8 cellular contexts compared by ENCODE assay signal in the genomic region with DNA sequence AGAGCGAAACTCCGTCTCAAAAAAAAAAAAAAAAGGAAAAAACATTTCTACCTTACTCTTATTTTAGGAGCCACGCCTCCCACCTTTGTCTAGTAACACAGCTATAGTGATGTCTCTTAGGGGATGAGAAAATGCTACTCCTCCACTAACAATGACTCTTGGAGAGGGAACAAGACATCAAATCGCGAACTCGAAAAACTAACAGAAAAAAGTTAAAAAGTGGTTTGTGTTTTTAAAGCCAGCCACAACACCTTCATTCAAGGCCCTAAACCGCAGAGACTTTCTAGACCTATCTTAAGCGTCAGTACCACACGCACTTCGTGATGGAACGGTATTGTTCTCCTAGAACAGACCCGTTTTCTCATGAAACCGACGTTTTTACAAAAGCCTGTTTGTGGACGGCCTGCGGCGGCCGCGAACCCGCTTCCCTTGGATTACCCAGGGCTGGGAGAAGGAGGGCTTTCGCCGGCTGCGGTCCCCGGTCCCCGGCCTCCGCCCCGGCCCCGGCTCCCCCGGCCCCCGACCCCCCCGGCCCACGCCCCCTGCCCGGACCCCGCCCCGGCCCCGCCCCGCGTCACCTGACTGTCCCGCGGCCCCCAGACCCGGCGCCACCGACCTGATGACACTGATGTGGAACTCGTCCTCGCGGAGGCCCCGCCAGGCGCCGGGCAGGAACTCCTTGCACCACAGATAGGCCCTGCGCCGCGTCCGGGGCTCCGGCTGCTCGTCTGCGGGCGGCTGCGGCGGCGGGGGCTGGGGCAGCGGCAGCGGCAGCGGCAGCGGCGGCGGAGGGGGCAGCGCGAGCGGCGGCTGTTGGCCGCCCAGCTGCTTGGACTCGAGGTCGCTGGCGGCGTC. TPM values are rescaled to one million over a fixed set of nuclear protein-coding genes. Genes with fewer than 3 reads are reported as not detected.
DNase-seq lines count a peak whose midpoint lies in the region; ATAC-seq and TF ChIP-seq lines count a peak whose summit lies in the region.

No MANE protein-coding gene starts in this region.

- WGBS in tibial nerve, 2 donors = 2 to 5% methylated on average over 28 to 45 of the region's 75 CpGs

- no peaks in the 10 kb centered on the region for H3K27me3 Mint-ChIP-seq in activated T-cell treated with anti-CD3 and anti-CD28 coated beads, Interleukin-2, amount 50 U/mL, for 72 hours (ENCODE audit: low read depth)
- no peaks in the 10 kb centered on the region for H3K27me3 Mint-ChIP-seq in naive B cell

- H3K9me3 ChIP-seq in tibial nerve = no peaks in the 10 kb centered on the region

- H3K4me3 ChIP-seq in tibial nerve = peak overlapping the region; percentile 43 to 84 (median 67)

- peak; percentile 5 to 12 for TF ChIP-seq EP300 in tibial nerve (IDR thresholded peaks at IDR 0.05)

- H3K36me3 ChIP-seq in tibial nerve = no peaks in the 10 kb centered on the region

- no peak for TF ChIP-seq CTCF in tibial nerve (IDR thresholded peaks at IDR 0.05)

- ATAC-seq in HG02588 (IDR thresholded peaks at IDR 0.05; ENCODE audit: unreplicated experiment) (peak; percentile 25), naive B cell (ENCODE audit: low read depth in 2 of 2) (peak; percentile 27 to 34)
- peak; percentile 42 to 44 for ATAC-seq in activated T-cell treated with anti-CD3 and anti-CD28 coated beads, Interleukin-2, amount 50 U/mL, for 72 hours (replicated peaks in 1 of 2)

- H3K4me1 ChIP-seq in tibial nerve = peaks cover 0 to 56% (median 39%) of the 10 kb centered on the region in 4 donors

- peak overlapping the region; percentile 88 to 100 (median 96) for H3K27ac ChIP-seq in tibial nerve

- H3K9me3 Mint-ChIP-seq in activated T-cell treated with anti-CD3 and anti-CD28 coated beads, Interleukin-2, amount 50 U/mL, for 72 hours = no peaks in the 10 kb centered on the region
- no peaks in the 10 kb centered on the region for H3K9me3 Mint-ChIP-seq in naive B cell

- H3K27me3 ChIP-seq in tibial nerve = no peaks in the 10 kb centered on the region

- peak overlapping the region; percentile 78 to 95 for H3K4me3 Mint-ChIP-seq in activated T-cell treated with anti-CD3 and anti-CD28 coated beads, Interleukin-2, amount 50 U/mL, for 72 hours
- H3K4me3 Mint-ChIP-seq in naive B cell = peak overlapping the region; percentile 76 to 93 (median 88)

- peak overlapping the region; percentile 85 for H3K27ac Mint-ChIP-seq in activated T-cell treated with anti-CD3 and anti-CD28 coated beads, Interleukin-2, amount 50 U/mL, for 72 hours
- H3K27ac Mint-ChIP-seq in naive B cell = peak overlapping the region; percentile 83 to 97 (median 92)

- DNase-seq in DMS 273 (lab: John Stamatoyannopoulos, UW; ENCODE audit: unreplicated experiment) (peak; percentile 67), DMS 273 treated with DMSO at 0.1 percent for 48 hours (lab: John Stamatoyannopoulos, UW) (no peak), NCI-H345 treated with DMSO at 0.1 percent for 48 hours (lab: John Stamatoyannopoulos, UW; ENCODE audit: unreplicated experiment) (peak; percentile 43), fibroblast of peridontal ligament (ENCODE audit: extremely low read depth) (peak; percentile 32), naive B cell (peak; percentile 60), tibial nerve (ENCODE audit: low spot score in 2 of 2) (peak in 1 of 2 donors; percentile 46)
- DNase-seq in activated T-cell treated with anti-CD3 and anti-CD28 coated beads, Interleukin-2, amount 50 U/mL, for 72 hours = peak; percentile 58 to 61

- peaks cover 22% of the 10 kb centered on the region for H3K4me1 Mint-ChIP-seq in activated T-cell treated with anti-CD3 and anti-CD28 coated beads, Interleukin-2, amount 50 U/mL, for 72 hours (ENCODE audit: low read depth)
- peaks cover 23 to 27% (median 27%) of the 10 kb centered on the region in 3 donors for H3K4me1 Mint-ChIP-seq in naive B cell

- TF ChIP-seq POLR2A in tibial nerve (IDR thresholded peaks at IDR 0.05) = no peak

- peaks cover 0 to 2% of the 10 kb centered on the region in 2 donors for H3K36me3 Mint-ChIP-seq in activated T-cell treated with anti-CD3 and anti-CD28 coated beads, Interleukin-2, amount 50 U/mL, for 72 hours (ENCODE audit: insufficient read depth in 2 of 2)
- H3K36me3 Mint-ChIP-seq in naive B cell = no peaks in the 10 kb centered on the region

RNA-seq across cellular contexts. Expression of gene CHKA, which starts 0.7 kb away (rescaled TPM):
- 10 to 100 TPM; 11.6 to 16.7 TPM for total RNA-seq in activated T-cell treated with anti-CD3 and anti-CD28 coated beads, Interleukin-2, amount 50 U/mL, for 72 hours
- polyA plus RNA-seq in naive B cell (ENCODE audit: low read depth in 6 of 6) = 10 to 100 TPM in 1 of 6 donors, 1 to 10 TPM in 5; 4.9 to 17.6 (median 6.4) TPM
- total RNA-seq in tibial nerve = 10 to 100 TPM; 53.7 to 83.9 (median 78.0) TPM
